In the genomic region with DNA sequence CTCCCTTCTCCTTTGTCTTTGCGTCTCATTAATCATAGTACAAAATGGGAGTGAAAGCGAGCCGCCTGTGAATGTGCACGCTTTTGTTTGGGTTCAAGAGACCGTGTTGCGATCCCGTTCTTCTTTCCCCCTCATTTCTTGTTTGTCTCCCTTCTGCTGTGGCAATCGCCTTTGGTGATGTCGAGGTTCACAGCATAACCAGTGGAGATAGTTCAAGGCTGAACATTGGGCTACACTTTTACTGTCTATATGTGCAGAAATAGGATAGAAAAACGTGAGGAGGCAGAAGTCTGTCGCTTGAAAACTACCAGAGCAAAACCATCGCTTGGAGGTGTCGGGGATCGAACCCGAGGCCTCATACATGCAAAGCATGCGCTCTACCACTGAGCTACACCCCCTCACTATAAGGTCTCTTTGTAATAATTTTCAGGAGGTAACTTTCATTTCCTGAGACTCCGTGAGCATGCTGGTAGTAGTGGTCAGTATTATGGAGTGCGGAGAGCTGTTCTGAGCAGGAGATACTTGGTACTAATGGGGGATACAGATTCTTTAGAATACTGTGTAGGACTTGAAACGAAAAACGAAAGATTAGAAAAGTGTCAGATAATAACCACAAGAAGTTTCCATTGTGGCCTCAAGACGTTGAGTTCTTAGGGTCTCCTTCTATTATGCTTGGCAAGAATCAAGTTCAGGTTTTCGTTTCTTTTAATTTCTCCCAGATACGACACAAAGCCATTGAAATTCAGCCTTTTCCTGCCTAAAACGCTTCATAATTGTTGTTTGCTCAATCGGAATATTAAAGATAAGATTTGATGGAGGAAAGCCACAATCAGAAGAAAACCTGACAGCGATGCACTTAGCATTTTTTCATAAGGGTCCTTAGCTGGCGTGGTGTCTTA, we compare ENCODE assay signal across 8 cellular contexts.
DNase-seq lines count a peak whose midpoint lies in the region; ATAC-seq and TF ChIP-seq lines count a peak whose summit lies in the region.

No MANE protein-coding gene starts in this region.

- H3K36me3 ChIP-seq in iPS-20b (ENCODE audit: insufficient read depth, low read depth, low read length) (no peaks in the 10 kb centered on the region), heart right ventricle (no peaks in the 10 kb centered on the region)

- H3K36me3 Mint-ChIP-seq in IgD-negative memory B cell (no peaks in the 10 kb centered on the region), mesothelial cell of epicardium (peaks cover 2% of the 10 kb centered on the region)

- H3K4me3 Mint-ChIP-seq in IgD-negative memory B cell (peak overlapping the region in 1 of 4 donors; percentile 1), mesothelial cell of epicardium (no peak overlapping the region)

- H3K4me3 ChIP-seq in iPS-20b (ENCODE audit: low read length): peak overlapping the region; percentile 68
- H3K4me3 ChIP-seq in heart right ventricle: no peak overlapping the region

- no peak overlapping the region for H3K9ac ChIP-seq in iPS-20b (ENCODE audit: low read depth, low read length)

- H3K27me3 ChIP-seq in iPS-20b (ENCODE audit: insufficient read depth, low read length): peaks cover 97% of the 10 kb centered on the region
- peaks cover 19 to 100% (median 100%) of the 10 kb centered on the region in 7 donors for H3K27me3 ChIP-seq in heart right ventricle

- no peaks in the 10 kb centered on the region for H3K9me3 ChIP-seq in iPS-20b (ENCODE audit: insufficient read depth, low read depth, low read length)
- no peaks in the 10 kb centered on the region for H3K9me3 ChIP-seq in heart right ventricle

- H3K4me1 Mint-ChIP-seq in IgD-negative memory B cell (peaks cover 0 to 5% (median 3%) of the 10 kb centered on the region in 3 donors), mesothelial cell of epicardium (peaks cover 8% of the 10 kb centered on the region)

- in situ Hi-C loops in GM13977 (cut with MboI; ENCODE audit: low pct_unique_long_range_greater_than_20kb, low sequenced_read_pairs, unreplicated experiment): no loop called here

- no peak for ATAC-seq in GM19397 (IDR thresholded peaks at IDR 0.05; ENCODE audit: unreplicated experiment)
- ATAC-seq in heart right ventricle: no peak

- DNase-seq in GM13977 (ENCODE audit: low spot score): peak; percentile 49
- DNase-seq in UCSD-AML1 (lab: John Stamatoyannopoulos, UW; ENCODE audit: unreplicated experiment): peak; percentile 60
- DNase-seq in central memory CD4-positive, alpha-beta T cell: no peak
- no peak for DNase-seq in heart right ventricle
- DNase-seq in mesothelial cell of epicardium (ENCODE audit: low spot score in 2 of 2, unreplicated experiment in 2 of 2): no peak

- TF ChIP-seq CTCF in GM13977 (IDR thresholded peaks at IDR 0.05; ENCODE audit: extremely low read depth, insufficient read depth, missing control alignments) (no peak), heart right ventricle (IDR thresholded peaks at IDR 0.05) (no peak), mesothelial cell of epicardium (IDR thresholded peaks at IDR 0.05; ENCODE audit: unreplicated experiment) (no peak)

- peaks cover 2 to 22% (median 19%) of the 10 kb centered on the region in 3 donors for H3K9me3 Mint-ChIP-seq in IgD-negative memory B cell
- H3K9me3 Mint-ChIP-seq in mesothelial cell of epicardium: no peaks in the 10 kb centered on the region

- H3K4me1 ChIP-seq in iPS-20b (ENCODE audit: insufficient read depth, low read length) (peaks cover 12% of the 10 kb centered on the region; the same call in 1 of the 2 replicates), heart right ventricle (peaks cover 0 to 5% (median 0%) of the 10 kb centered on the region in 9 donors)

- intact Hi-C loops in heart right ventricle (cut with DNase I): no loop called here

- H3K27me3 Mint-ChIP-seq in IgD-negative memory B cell (peaks cover 67% of the 10 kb centered on the region), mesothelial cell of epicardium (ENCODE audit: low read depth) (peaks cover 96% of the 10 kb centered on the region)

- 4 to 6% methylated on average over 27 of the region's 27 CpGs for WGBS in heart right ventricle, 2 donors

- H3K27ac Mint-ChIP-seq in IgD-negative memory B cell: peak overlapping the region in 2 of 3 donors; percentile 28 to 96
- H3K27ac Mint-ChIP-seq in mesothelial cell of epicardium: no peak overlapping the region

- H3K27ac ChIP-seq in iPS-20b (ENCODE audit: low read length): no peak overlapping the region
- H3K27ac ChIP-seq in heart right ventricle: no peak overlapping the region

Comparison
In these comparisons a context has a peak if more than half of its experiments do, and no peak if none do; other contexts are left out.
1. DNase-seq: peak in GM13977 (single experiment) and UCSD-AML1 (single experiment); none in central memory CD4-positive, alpha-beta T cell (single experiment), heart right ventricle (0 of 2) and mesothelial cell of epicardium (0 of 2).